ENCODE assay signal across 26 cellular contexts in genomic region chr17:56690441-56691291, GRCh38.
DNase-seq lines count a peak whose midpoint lies in the region; ATAC-seq, FAIRE-seq and TF ChIP-seq lines count a peak whose summit lies in the region.
"Had no signal": no experiment of that assay in that cellular context is flagged by ENCODE, and none has a peak within 500 bp of the region (broad histone marks: within the 10 kb centered on the region; RNA-seq: fewer than 3 reads in every experiment).

No MANE protein-coding gene starts in this region.

- H3K23ac ChIP-seq in neuronal stem cell (ENCODE audit: low read depth, low read length, poor library complexity), result no peak overlapping the region

- WGBS in neuronal stem cell (ENCODE audit: extremely low coverage in 2 of 2, insufficient read length in 2 of 2, insufficient replicate concordance in 1 of 2), 2 donors, result no CpG with 5 or more reads among the region's 16 CpGs

- H3K36me3 Mint-ChIP-seq in GM23338 (ENCODE audit: low read depth) (no peaks in the 10 kb centered on the region), Calu3 (ENCODE audit: insufficient read depth, unreplicated experiment) (no peaks in the 10 kb centered on the region)

- H4K20me1 ChIP-seq in GM23338 (replicated peaks; ENCODE audit: insufficient read depth), result no peaks in the 10 kb centered on the region

- BruUV-seq in Calu3 (replicated peaks; lab: Mats Ljungman, UMichigan), result no TSS peak

- H2AK5ac ChIP-seq in neuronal stem cell (ENCODE audit: low read depth, low read length), result no peak overlapping the region

- H3K27me3 ChIP-seq in GM23338 (ENCODE audit: insufficient read depth) (no peaks in the 10 kb centered on the region), neuronal stem cell (ENCODE audit: control insufficient read depth in 3 of 3, insufficient read depth in 3 of 3, low read depth in 1 of 3, low read length in 3 of 3) (peaks cover 0 to 3% (median 0%) of the 10 kb centered on the region in 3 experiments)
- H3K27me3 ChIP-seq: ascending aorta, foreskin keratinocyte, sigmoid colon, vagina had no signal

- H2AFZ ChIP-seq in GM23338 (peak overlapping the region; percentile 38; the same call in 1 of the 2 replicates), neuronal stem cell (ENCODE audit: low read length) (no peak overlapping the region)
- H2AFZ ChIP-seq: PC-9 had no signal

- H4K8ac ChIP-seq in neuronal stem cell (ENCODE audit: low read depth, low read length), result no peak overlapping the region

- DNase-seq in AG20443 (ENCODE audit: low spot score) (peak; percentile 64), GM23338 (ENCODE audit: low spot score) (no peak), RCC 7860 (ENCODE audit: low spot score) (peak; percentile 71), neuronal stem cell (ENCODE audit: low spot score) (no peak), Calu3 (no peak), NCI-H1436 (lab: John Stamatoyannopoulos, UW) (no peak)
- DNase-seq: activated CD4-positive, alpha-beta T cell treated with anti-CD3 and anti-CD28 coated beads, Interleukin-2, amount 10 ng/mL, durations not matched to agents 24 days and 14 days; activated CD8-positive, alpha-beta memory T cell treated with anti-CD3 and anti-CD28 coated beads, Interleukin-2, amount 50 U/mL, for 48 hours; activated gamma-delta T cell treated with Interleukin-2 at 50 U/mL for 16 hours; AML-193; foreskin keratinocyte; left colon; NCI-H2081; NCI-H524 treated with DMSO at 0.1 percent for 48 hours; nucleus accumbens; PC-9; sigmoid colon; stimulated activated CD4-positive, alpha-beta T cell treated with anti-CD3 and anti-CD28 coated beads, Interleukin-1b, Interleukin-23, amount 100 ng/mL, for 48 hours; stomach had no signal

- no peaks in the 10 kb centered on the region for H3K79me2 ChIP-seq in GM23338 (replicated peaks; ENCODE audit: insufficient read depth)

- no peaks in the 10 kb centered on the region for H3F3A ChIP-seq in GM23338 (replicated peaks; ENCODE audit: low read depth)

- H3K27me3 Mint-ChIP-seq in GM23338 (ENCODE audit: insufficient read depth, low read depth, poor library complexity) (peaks cover 3% of the 10 kb centered on the region), Calu3 (ENCODE audit: unreplicated experiment) (no peaks in the 10 kb centered on the region)

- no peak overlapping the region for H3K9ac ChIP-seq in neuronal stem cell (ENCODE audit: low read depth, low read length, poor library complexity)

- ATAC-seq in GM23338, result no peak
- ATAC-seq in esophagus mucosa, result no peak
- no peak for ATAC-seq in GM18907 (IDR thresholded peaks at IDR 0.05; ENCODE audit: unreplicated experiment)
- ATAC-seq: foreskin keratinocyte, left colon had no signal

- H3K36me3 ChIP-seq in GM23338 (ENCODE audit: insufficient read depth), result no peaks in the 10 kb centered on the region
- H3K36me3 ChIP-seq in neuronal stem cell (replicated peaks in 1 of 2; ENCODE audit: control insufficient read depth in 2 of 2, insufficient read depth in 2 of 2, low read length in 2 of 2), result no peaks in the 10 kb centered on the region
- H3K36me3 ChIP-seq: ascending aorta, sigmoid colon, stomach, vagina had no signal

- H3K4ac ChIP-seq in neuronal stem cell (ENCODE audit: low read length), result no peak overlapping the region

- intact Hi-C loops in Calu3 (cut with micrococcal nuclease; ENCODE audit: unreplicated experiment), result no loop called here

- H3K27ac ChIP-seq in GM23338 (ENCODE audit: low read depth) (no peak overlapping the region), neuronal stem cell (replicated peaks; ENCODE audit: low read length) (no peak overlapping the region)
- H3K27ac ChIP-seq: ascending aorta, foreskin keratinocyte, PC-9, sigmoid colon, SK-N-MC, stomach, vagina had no signal

- no peaks in the 10 kb centered on the region for H3K9me3 ChIP-seq in neuronal stem cell (replicated peaks in 1 of 2; ENCODE audit: control insufficient read depth in 2 of 2, insufficient read depth in 1 of 2, low read depth in 1 of 2, low read length in 2 of 2)
- H3K9me3 ChIP-seq: ascending aorta, sigmoid colon, vagina had no signal

- H4K91ac ChIP-seq in neuronal stem cell (ENCODE audit: low read depth, low read length, poor library complexity), result no peak overlapping the region

- no peaks in the 10 kb centered on the region for H3K4me1 ChIP-seq in GM23338 (ENCODE audit: insufficient read depth)
- no peaks in the 10 kb centered on the region for H3K4me1 ChIP-seq in neuronal stem cell (ENCODE audit: control insufficient read depth in 2 of 2, insufficient read depth in 1 of 2, low read depth in 1 of 2, low read length in 2 of 2)
- H3K4me1 ChIP-seq: ascending aorta, foreskin keratinocyte, sigmoid colon, stomach, vagina had no signal

- H2BK12ac ChIP-seq in neuronal stem cell (ENCODE audit: low read length), result no peak overlapping the region

- H3K9me3 Mint-ChIP-seq in GM23338 (no peaks in the 10 kb centered on the region; the same call in 2 of the 3 replicates), Calu3 (ENCODE audit: low read depth, unreplicated experiment) (no peaks in the 10 kb centered on the region)
- H3K9me3 Mint-ChIP-seq: activated CD4-positive, alpha-beta T cell treated with anti-CD3 and anti-CD28 coated beads, Interleukin-2, amount 10 ng/mL, durations not matched to agents 24 days and 14 days had no signal

- no peak overlapping the region for H3K4me2 ChIP-seq in GM23338
- no peak overlapping the region for H3K4me2 ChIP-seq in neuronal stem cell (ENCODE audit: insufficient read depth, low read length, poor library complexity, severe bottlenecking)
- H3K4me2 ChIP-seq: PC-9 had no signal

- H2BK120ac ChIP-seq in neuronal stem cell (ENCODE audit: low read depth, low read length), result no peak overlapping the region

- H3K79me1 ChIP-seq in neuronal stem cell (ENCODE audit: low read depth, low read length), result no peaks in the 10 kb centered on the region

- no peak overlapping the region for H3K14ac ChIP-seq in neuronal stem cell (ENCODE audit: low read length)

- H3K4me3 ChIP-seq in GM23338 (no peak overlapping the region), neuronal stem cell (ENCODE audit: low read length in 2 of 2) (no peak overlapping the region)
- H3K4me3 ChIP-seq: ascending aorta, PC-9, sigmoid colon, SK-N-MC, stomach, vagina had no signal

- no peak overlapping the region for H2BK5ac ChIP-seq in neuronal stem cell (ENCODE audit: low read length)

- H3K4me1 Mint-ChIP-seq in GM23338, result no peaks in the 10 kb centered on the region
- H3K4me1 Mint-ChIP-seq in Calu3 (ENCODE audit: low read depth, unreplicated experiment), result no peaks in the 10 kb centered on the region
- H3K4me1 Mint-ChIP-seq: activated CD4-positive, alpha-beta T cell treated with anti-CD3 and anti-CD28 coated beads, Interleukin-2, amount 10 ng/mL, durations not matched to agents 24 days and 14 days had no signal

- TF ChIP-seq CTCF in GM23338 (conservative IDR thresholded peaks at IDR 0.05; ENCODE audit: low read depth in 2 of 2), result no peak
- TF ChIP-seq CTCF in Calu3 (IDR thresholded peaks at IDR 0.05; ENCODE audit: unreplicated experiment), result no peak

- CTCF ChIA-PET in Calu3 (lab: Charles Lee), result no interaction called here

- H3K27ac Mint-ChIP-seq in GM23338, result no peak overlapping the region
- H3K27ac Mint-ChIP-seq in Calu3 (ENCODE audit: unreplicated experiment), result no peak overlapping the region
- H3K27ac Mint-ChIP-seq: activated CD4-positive, alpha-beta T cell treated with anti-CD3 and anti-CD28 coated beads, Interleukin-2, amount 10 ng/mL, durations not matched to agents 24 days and 14 days had no signal

- peak; percentile 76 for FAIRE-seq in RCC 7860 (lab: Jason Lieb, UNC)
- FAIRE-seq: colon, endometrium had no signal

- H3K18ac ChIP-seq in neuronal stem cell (ENCODE audit: low read length), result peak overlapping the region; percentile 54

- H3K4me3 Mint-ChIP-seq in GM23338 (no peak overlapping the region), Calu3 (ENCODE audit: low read depth, unreplicated experiment) (no peak overlapping the region)
- H3K4me3 Mint-ChIP-seq: activated CD4-positive, alpha-beta T cell treated with anti-CD3 and anti-CD28 coated beads, Interleukin-2, amount 10 ng/mL, durations not matched to agents 24 days and 14 days had no signal

- no peak overlapping the region for H2BK15ac ChIP-seq in neuronal stem cell (ENCODE audit: low read length)

- no peaks in the 10 kb centered on the region for H3K9me2 ChIP-seq in GM23338 (ENCODE audit: insufficient read depth)

TF ChIP-seq in GM23338, 12 proteins besides CTCF, POLR2A, EP300 and RAD21 (continues in another document):
- TF ChIP-seq ETS1 (IDR thresholded peaks at IDR 0.05) (no peak), POLR2AphosphoS5 (IDR thresholded peaks at IDR 0.05; ENCODE audit: low read depth) (no peak), STAT1 (IDR thresholded peaks at IDR 0.05; ENCODE audit: unreplicated experiment) (no peak), ZNF114 (CRISPR knock-in tag; IDR thresholded peaks at IDR 0.05) (no peak), JUNB (IDR thresholded peaks at IDR 0.05; ENCODE audit: unreplicated experiment) (no peak), NANOG (IDR thresholded peaks at IDR 0.05; ENCODE audit: borderline replicate concordance) (no peak), EZH2phosphoT487 (IDR thresholded peaks at IDR 0.05; ENCODE audit: unreplicated experiment) (no peak)

Comparison
In these comparisons a context has a peak if more than half of its experiments do, and no peak if none do; other contexts are left out.
1. DNase-seq: peak in AG20443 (single experiment) and RCC 7860 (single experiment); none in GM23338 (single experiment), neuronal stem cell (single experiment), Calu3 (single experiment) and NCI-H1436 (single experiment).